ENCODE assay signal across 9 cellular contexts in the genomic region with DNA sequence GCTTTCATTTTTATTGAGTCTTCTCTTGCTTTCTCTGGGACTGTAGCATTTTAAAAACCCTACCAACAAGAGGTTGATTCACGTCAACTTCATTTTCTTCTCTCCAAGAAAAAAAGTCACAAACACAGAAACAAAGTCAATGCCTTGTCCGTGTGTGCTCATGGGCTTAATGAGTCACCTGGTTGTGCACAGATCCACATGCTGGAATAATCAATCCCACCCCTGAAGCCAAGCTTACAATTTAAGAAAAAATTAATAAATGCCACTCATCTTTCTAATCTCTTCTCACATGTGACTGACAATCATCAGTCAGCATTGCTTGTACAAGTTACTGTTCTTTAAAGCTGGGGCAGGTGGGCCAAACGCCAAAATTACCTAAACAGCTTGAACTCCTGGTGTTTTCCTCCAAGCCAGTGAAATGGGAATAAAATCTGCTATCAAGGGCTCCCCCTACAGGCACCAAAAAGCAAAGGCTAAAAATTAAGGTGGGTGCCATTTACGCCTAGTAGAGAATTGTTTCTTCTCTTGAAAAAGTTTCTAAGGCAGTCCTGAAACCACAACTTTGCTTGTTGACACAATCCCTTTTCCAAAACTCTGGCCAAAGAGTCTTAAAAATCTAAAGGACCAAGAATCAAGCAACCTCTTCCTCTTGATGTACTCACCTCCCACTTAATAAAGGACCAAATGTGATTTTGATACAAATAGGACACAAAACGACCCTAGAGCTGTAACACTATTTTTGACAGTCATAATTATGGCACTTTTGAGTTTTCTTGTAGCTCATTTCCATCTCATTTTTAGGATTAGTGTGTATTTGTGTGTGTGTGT. TPM values are rescaled to one million over a fixed set of nuclear protein-coding genes. Genes with fewer than 3 reads are reported as not detected.
DNase-seq lines count a peak whose midpoint lies in the region; ATAC-seq and FAIRE-seq lines count a peak whose summit lies in the region.
"Had no signal": no experiment of that assay in that cellular context is flagged by ENCODE, and none has a peak within 500 bp of the region (broad histone marks: within the 10 kb centered on the region; RNA-seq: fewer than 3 reads in every experiment).

No MANE protein-coding gene starts in this region.

- peak; percentile 47 for DNase-seq in AG08396 (ENCODE audit: low spot score)
- DNase-seq in ELR (ENCODE audit: low read depth) = peak; percentile 69
- DNase-seq in NCI-H2029 treated with DMSO at 0.1 percent for 48 hours (lab: John Stamatoyannopoulos, UW) = peak; percentile 21
- DNase-seq in amniotic epithelial cell (ENCODE audit: low read depth) = peak; percentile 46
- DNase-seq in inferior parietal cortex (ENCODE audit: extremely low spot score) = peak; percentile 65
- peak; percentile 51 for DNase-seq in urothelium cell line (ENCODE audit: low spot score)
- DNase-seq in ureter (ENCODE audit: low spot score) = no peak

- no peak for FAIRE-seq in urothelium cell line (lab: Jason Lieb, UNC)

- no peak for ATAC-seq in HG03442 (IDR thresholded peaks at IDR 0.05; ENCODE audit: unreplicated experiment)

RNA-seq across cellular contexts. Expression of gene TRMO, which starts 21.3 kb away (rescaled TPM):
- 16.2 TPM for total RNA-seq in ureter

RNA-seq across cellular contexts. Expression of gene HEMGN, which starts 37.0 kb away (rescaled TPM):
- not detected for total RNA-seq in ureter

RNA-seq across cellular contexts. Expression of gene FOXE1, which starts 47.9 kb away (rescaled TPM):
- 0.42 TPM for total RNA-seq in ureter
- total RNA-seq: urinary bladder had no signal
